17 cellular contexts compared by ENCODE assay signal in genomic region chr12:53579545-53579955, GRCh38. TPM values are rescaled to one million over a fixed set of nuclear protein-coding genes. Genes with fewer than 3 reads are reported as not detected.
A peak's percentile ranks its signal among the peaks of the same experiment; 100 is the strongest.
DNase-seq lines count a peak whose midpoint lies in the region; ATAC-seq and TF ChIP-seq lines count a peak whose summit lies in the region.
"Had no signal": no experiment of that assay in that cellular context is flagged by ENCODE, and none has a peak within 500 bp of the region (broad histone marks: within the 10 kb centered on the region; RNA-seq: fewer than 3 reads in every experiment).

No MANE protein-coding gene starts in this region.

- H2AFZ ChIP-seq in GM23338: no peak overlapping the region

- H3K79me2 ChIP-seq in GM23338 (replicated peaks; ENCODE audit: insufficient read depth): no peaks in the 10 kb centered on the region

- no peak overlapping the region for H3K4me2 ChIP-seq in GM23338

- peaks cover 2% of the 10 kb centered on the region for H3K27me3 Mint-ChIP-seq in GM23338 (ENCODE audit: insufficient read depth, low read depth, poor library complexity)
- H3K27me3 Mint-ChIP-seq in stimulated activated memory B cell treated with anti-CD40 and anti-IgM and Interleukin-4, amounts not matched to agents 10 μg/mL and 1 μg/mL and 100 μg/mL, for 72 hours: no peaks in the 10 kb centered on the region
- no peaks in the 10 kb centered on the region for H3K27me3 Mint-ChIP-seq in activated T-helper 1 cell treated with anti-CD3 and anti-CD28 coated beads, Interleukin-12 subunit alpha, Interleukin-12 subunit beta, Interleukin-2, Interleukin-4 antibody, amounts not matched to agents 30 ng/mL and 10 ng/mL and 1 ng/mL, durations not matched to agents 14 hours and 24 hours and 36 hours (ENCODE audit: insufficient read depth)
- H3K27me3 Mint-ChIP-seq: natural killer cell treated with Interleukin-12 subunit alpha and Interleukin-12 subunit beta and Interleukin-15 and Interleukin-18, amount 100 ng/mL, for 72 hours had no signal

- ATAC-seq in GM23338 (no peak), HG03469 (IDR thresholded peaks at IDR 0.05; ENCODE audit: unreplicated experiment) (peak; percentile 56)
- peak; percentile 90 for ATAC-seq in stimulated activated memory B cell treated with anti-CD40 and anti-IgM and Interleukin-4, amounts not matched to agents 10 μg/mL and 1 μg/mL and 100 μg/mL, for 72 hours
- ATAC-seq: natural killer cell treated with Interleukin-12 subunit alpha and Interleukin-12 subunit beta and Interleukin-15 and Interleukin-18, amount 100 ng/mL, for 72 hours had no signal

- H3K4me3 ChIP-seq in GM23338: no peak overlapping the region
- H3K4me3 ChIP-seq: thyroid gland had no signal

- peaks cover 9% of the 10 kb centered on the region for H3K36me3 Mint-ChIP-seq in GM23338 (ENCODE audit: low read depth)
- peaks cover 35% of the 10 kb centered on the region for H3K36me3 Mint-ChIP-seq in stimulated activated memory B cell treated with anti-CD40 and anti-IgM and Interleukin-4, amounts not matched to agents 10 μg/mL and 1 μg/mL and 100 μg/mL, for 72 hours
- peaks cover 18% of the 10 kb centered on the region for H3K36me3 Mint-ChIP-seq in activated T-helper 1 cell treated with anti-CD3 and anti-CD28 coated beads, Interleukin-12 subunit alpha, Interleukin-12 subunit beta, Interleukin-2, Interleukin-4 antibody, amounts not matched to agents 30 ng/mL and 10 ng/mL and 1 ng/mL, durations not matched to agents 14 hours and 24 hours and 36 hours (ENCODE audit: low read depth)
- H3K36me3 Mint-ChIP-seq: natural killer cell treated with Interleukin-12 subunit alpha and Interleukin-12 subunit beta and Interleukin-15 and Interleukin-18, amount 100 ng/mL, for 72 hours had no signal

- TF ChIP-seq CTCF in GM23338 (conservative IDR thresholded peaks at IDR 0.05; ENCODE audit: low read depth in 2 of 2): no peak

- H3K36me3 ChIP-seq in GM23338 (ENCODE audit: insufficient read depth): no peaks in the 10 kb centered on the region
- H3K36me3 ChIP-seq: thyroid gland had no signal

- H3K4me1 ChIP-seq in GM23338 (ENCODE audit: insufficient read depth): no peaks in the 10 kb centered on the region; the same call in none of the 2 replicates

- peak; percentile 16 for DNase-seq in SIG-M5 treated with dmso at 0.1 percent for 504 hours (lab: John Stamatoyannopoulos, UW; ENCODE audit: unreplicated experiment)
- DNase-seq in SIG-M5 (lab: John Stamatoyannopoulos, UW): no peak
- DNase-seq in GM23338 (ENCODE audit: low spot score): no peak
- DNase-seq in kidney tubule cell (ENCODE audit: low spot score): no peak
- DNase-seq in activated T-helper 1 cell treated with anti-CD3 and anti-CD28 coated beads, Interleukin-12 subunit alpha, Interleukin-12 subunit beta, Interleukin-2, Interleukin-4 antibody, amounts not matched to agents 30 ng/mL and 10 ng/mL and 1 ng/mL, durations not matched to agents 14 hours and 24 hours and 36 hours (ENCODE audit: low spot score): no peak
- DNase-seq in activated effector memory CD4-positive, alpha-beta T cell treated with Interleukin-2 at 50 U/mL for 16 hours: no peak
- DNase-seq: 8988T, activated T-cell treated with anti-CD3 and anti-CD28 coated beads for 4 hours, DMS153, foreskin melanocyte, kidney, NCI-H510A treated with DMSO at 0.1 percent for 48 hours, RPMI8226 had no signal

- H3K9me3 Mint-ChIP-seq in GM23338: peaks cover 14% of the 10 kb centered on the region
- H3K9me3 Mint-ChIP-seq in stimulated activated memory B cell treated with anti-CD40 and anti-IgM and Interleukin-4, amounts not matched to agents 10 μg/mL and 1 μg/mL and 100 μg/mL, for 72 hours: peaks cover 2% of the 10 kb centered on the region
- H3K9me3 Mint-ChIP-seq in activated T-helper 1 cell treated with anti-CD3 and anti-CD28 coated beads, Interleukin-12 subunit alpha, Interleukin-12 subunit beta, Interleukin-2, Interleukin-4 antibody, amounts not matched to agents 30 ng/mL and 10 ng/mL and 1 ng/mL, durations not matched to agents 14 hours and 24 hours and 36 hours: no peaks in the 10 kb centered on the region
- H3K9me3 Mint-ChIP-seq: natural killer cell treated with Interleukin-12 subunit alpha and Interleukin-12 subunit beta and Interleukin-15 and Interleukin-18, amount 100 ng/mL, for 72 hours had no signal

- H4K20me1 ChIP-seq in GM23338 (replicated peaks; ENCODE audit: insufficient read depth): no peaks in the 10 kb centered on the region

- no peak overlapping the region for H3K4me3 Mint-ChIP-seq in GM23338
- peak overlapping the region; percentile 43 for H3K4me3 Mint-ChIP-seq in stimulated activated memory B cell treated with anti-CD40 and anti-IgM and Interleukin-4, amounts not matched to agents 10 μg/mL and 1 μg/mL and 100 μg/mL, for 72 hours
- no peak overlapping the region for H3K4me3 Mint-ChIP-seq in activated T-helper 1 cell treated with anti-CD3 and anti-CD28 coated beads, Interleukin-12 subunit alpha, Interleukin-12 subunit beta, Interleukin-2, Interleukin-4 antibody, amounts not matched to agents 30 ng/mL and 10 ng/mL and 1 ng/mL, durations not matched to agents 14 hours and 24 hours and 36 hours
- H3K4me3 Mint-ChIP-seq: natural killer cell treated with Interleukin-12 subunit alpha and Interleukin-12 subunit beta and Interleukin-15 and Interleukin-18, amount 100 ng/mL, for 72 hours had no signal

- H3K4me1 Mint-ChIP-seq in GM23338: peaks cover 2% of the 10 kb centered on the region; the same call in 1 of the 3 replicates
- H3K4me1 Mint-ChIP-seq in stimulated activated memory B cell treated with anti-CD40 and anti-IgM and Interleukin-4, amounts not matched to agents 10 μg/mL and 1 μg/mL and 100 μg/mL, for 72 hours: peaks cover 42% of the 10 kb centered on the region
- peaks cover 30% of the 10 kb centered on the region for H3K4me1 Mint-ChIP-seq in activated T-helper 1 cell treated with anti-CD3 and anti-CD28 coated beads, Interleukin-12 subunit alpha, Interleukin-12 subunit beta, Interleukin-2, Interleukin-4 antibody, amounts not matched to agents 30 ng/mL and 10 ng/mL and 1 ng/mL, durations not matched to agents 14 hours and 24 hours and 36 hours (ENCODE audit: low read depth)

- H3K9me2 ChIP-seq in GM23338 (ENCODE audit: insufficient read depth): no peaks in the 10 kb centered on the region

- 0 out of 2 replicates have a peak, but pooled peaks cover 4% of the 10 kb centered on the region for H3F3A ChIP-seq in GM23338 (replicated peaks; ENCODE audit: low read depth)

- H3K27ac ChIP-seq in GM23338 (ENCODE audit: low read depth): 0 out of 2 replicates have a peak overlapping the region, but pooled peaks have one; percentile 14

- no peak overlapping the region; the same call in 1 of the 2 replicates for H3K27ac Mint-ChIP-seq in GM23338
- peak overlapping the region; percentile 84 for H3K27ac Mint-ChIP-seq in stimulated activated memory B cell treated with anti-CD40 and anti-IgM and Interleukin-4, amounts not matched to agents 10 μg/mL and 1 μg/mL and 100 μg/mL, for 72 hours
- no peak overlapping the region for H3K27ac Mint-ChIP-seq in activated T-helper 1 cell treated with anti-CD3 and anti-CD28 coated beads, Interleukin-12 subunit alpha, Interleukin-12 subunit beta, Interleukin-2, Interleukin-4 antibody, amounts not matched to agents 30 ng/mL and 10 ng/mL and 1 ng/mL, durations not matched to agents 14 hours and 24 hours and 36 hours
- H3K27ac Mint-ChIP-seq: natural killer cell treated with Interleukin-12 subunit alpha and Interleukin-12 subunit beta and Interleukin-15 and Interleukin-18, amount 100 ng/mL, for 72 hours had no signal

- no peaks in the 10 kb centered on the region for H3K27me3 ChIP-seq in GM23338 (ENCODE audit: insufficient read depth)
- H3K27me3 ChIP-seq: thyroid gland had no signal

- intact Hi-C loops in activated T-helper 1 cell treated with anti-CD3 and anti-CD28 coated beads, Interleukin-12 subunit alpha, Interleukin-12 subunit beta, Interleukin-2, Interleukin-4 antibody, amounts not matched to agents 30 ng/mL and 10 ng/mL and 1 ng/mL, durations not matched to agents 14 hours and 24 hours and 36 hours (cut with micrococcal nuclease): no loop called here

TF ChIP-seq in GM23338, 12 proteins besides CTCF, POLR2A, EP300 and RAD21:
- TF ChIP-seq POLR2AphosphoS5 (IDR thresholded peaks at IDR 0.05; ENCODE audit: low read depth) (no peak), STAT1 (IDR thresholded peaks at IDR 0.05; ENCODE audit: unreplicated experiment) (no peak), ETS1 (IDR thresholded peaks at IDR 0.05) (no peak), EZH2 (IDR thresholded peaks at IDR 0.05; ENCODE audit: low read depth, unreplicated experiment) (no peak), JUNB (IDR thresholded peaks at IDR 0.05; ENCODE audit: unreplicated experiment) (no peak)

RNA-seq across cellular contexts. Expression of gene ATF7, which starts 46.6 kb away (rescaled TPM):
- total RNA-seq in GM23338 (2014; rRNA removed; shearing (Covaris generic)): 13.2 and 13.9 TPM in 2 replicates
- polyA plus RNA-seq in GM23338 (2016; fragmentation: Nextera tagmentation; extraction: Ambion mirVana): 16.3 and 16.6 TPM in 2 replicates
- 21.5 and 25.9 TPM in 2 replicates for total RNA-seq in activated T-helper 1 cell treated with anti-CD3 and anti-CD28 coated beads, Interleukin-12 subunit alpha, Interleukin-12 subunit beta, Interleukin-2, Interleukin-4 antibody, amounts not matched to agents 30 ng/mL and 10 ng/mL and 1 ng/mL, durations not matched to agents 14 hours and 24 hours and 36 hours
